Comparison of ENCODE assay signal across 8 cellular contexts in genomic region chr10:70575874-70576802, GRCh38. TPM values are rescaled to one million over a fixed set of nuclear protein-coding genes. Genes with fewer than 3 reads are reported as not detected.
A peak's percentile ranks its signal among the peaks of the same experiment; 100 is the strongest.
DNase-seq lines count a peak whose midpoint lies in the region; ATAC-seq and TF ChIP-seq lines count a peak whose summit lies in the region.

No MANE protein-coding gene starts in this region.

- H3K9me1 ChIP-seq in IMR-90 (ENCODE audit: insufficient read depth, low read length) = 0 out of 2 replicates have a peak, but pooled peaks cover 3% of the 10 kb centered on the region

- BruUV-seq in IMR-90 (replicated peaks; lab: Mats Ljungman, UMichigan) = no TSS peak

- no peak overlapping the region for H3K23ac ChIP-seq in IMR-90 (ENCODE audit: low read depth, low read length)

- no peaks in the 10 kb centered on the region for H3K9me3 ChIP-seq in IMR-90 (ENCODE audit: control insufficient read depth, insufficient read depth, low read length)
- no peaks in the 10 kb centered on the region for H3K9me3 ChIP-seq in T-helper 17 cell (ENCODE audit: control insufficient read depth, low read length, poor library complexity, severe bottlenecking)
- no peaks in the 10 kb centered on the region for H3K9me3 ChIP-seq in heart right ventricle

- no peaks in the 10 kb centered on the region for H3K36me3 ChIP-seq in IMR-90 (ENCODE audit: control insufficient read depth, insufficient read depth, low read length)
- H3K36me3 ChIP-seq in heart right ventricle = peaks cover 0 to under 1% (median 0%) of the 10 kb centered on the region in 9 donors

- H2BK5ac ChIP-seq in IMR-90 (ENCODE audit: low read depth, low read length, poor library complexity, severe bottlenecking) = no peak overlapping the region

- no peaks in the 10 kb centered on the region for H3K9me3 Mint-ChIP-seq in stimulated activated naive CD8-positive, alpha-beta T cell treated with anti-CD3 and anti-CD28 coated beads, Interleukin-15, Interleukin-2, amounts not matched to agents 100 ng/mL and 50 ng/mL, for 24 hours

- no peak overlapping the region for H3K4me2 ChIP-seq in IMR-90 (ENCODE audit: low read depth, low read length)

- no peak for TF ChIP-seq CTCF in IMR-90 (conservative IDR thresholded peaks at IDR 0.05; ENCODE audit: low read depth, low read length)
- TF ChIP-seq CTCF in heart right ventricle (IDR thresholded peaks at IDR 0.05) = no peak

- DNase-seq in SIG-M5 treated with dmso at 0.1 percent for 504 hours (lab: John Stamatoyannopoulos, UW; ENCODE audit: unreplicated experiment) (peak; percentile 28), SIG-M5 (lab: John Stamatoyannopoulos, UW) (no peak), IMR-90 (no peak), T-helper 17 cell (no peak), heart right ventricle (peak; percentile 38 to 72)
- DNase-seq in stimulated activated CD8-positive, alpha-beta memory T cell treated with anti-CD3 and anti-CD28 coated beads, Interleukin-4, amount 100 ng/mL, for 48 hours = no peak

- H2BK15ac ChIP-seq in IMR-90 (ENCODE audit: low read depth, low read length) = no peak overlapping the region

- H3K36me3 Mint-ChIP-seq in T-helper 17 cell (ENCODE audit: low read depth) = no peaks in the 10 kb centered on the region
- H3K36me3 Mint-ChIP-seq in stimulated activated naive CD8-positive, alpha-beta T cell treated with anti-CD3 and anti-CD28 coated beads, Interleukin-15, Interleukin-2, amounts not matched to agents 100 ng/mL and 50 ng/mL, for 24 hours (ENCODE audit: low read depth) = no peaks in the 10 kb centered on the region

- no peak overlapping the region for H2BK120ac ChIP-seq in IMR-90 (ENCODE audit: low read depth, low read length)

- H4K5ac ChIP-seq in IMR-90 (ENCODE audit: low read depth, low read length) = no peak overlapping the region

- intact Hi-C loops in IMR-90 (cut with micrococcal nuclease) = no loop called here
- intact Hi-C loops in heart right ventricle (cut with DNase I) = no loop called here

- no peak overlapping the region for H3K18ac ChIP-seq in IMR-90 (ENCODE audit: low read depth, low read length)

- dilution Hi-C loops in IMR-90 (cut with HindIII; ENCODE audit: low sequenced_read_pairs, unreplicated experiment) = no loop called here

- CTCF ChIA-PET in IMR-90 (lab: Yijun Ruan, JAX) = interaction anchor here (0.6 to 1.4 kb wide), 2 partner anchors 80 to 185 kb away, joined by 3 to 4 read pairs; no protein-coding TSS in a partner anchor

- H3K9ac ChIP-seq in IMR-90 (ENCODE audit: low read depth, low read length) = no peak overlapping the region

- in situ Hi-C loops in IMR-90 (cut with MboI; ENCODE audit: low sequenced_read_pairs) = no loop called here

- WGBS in IMR-90 (ENCODE audit: extremely low coverage in 2 of 2, insufficient read length in 1 of 2), 2 experiments = 82% methylated on average over 2 of the region's 12 CpGs; no CpG with 5 or more reads in 1 of the 2 experiments
- 38 to 41% methylated on average over 12 of the region's 12 CpGs for WGBS in heart right ventricle, 2 donors

- no peak overlapping the region for H3K4me3 ChIP-seq in IMR-90 (ENCODE audit: insufficient read depth, low read depth, low read length)
- peak overlapping the region in 1 of 10 donors; percentile 9 for H3K4me3 ChIP-seq in heart right ventricle

- no peaks in the 10 kb centered on the region for H3K79me1 ChIP-seq in IMR-90 (ENCODE audit: low read depth in 1 of 2, low read length in 2 of 2)

- H3K56ac ChIP-seq in IMR-90 (ENCODE audit: extremely low read depth, insufficient read depth, low read length) = no peak overlapping the region

- H4K8ac ChIP-seq in IMR-90 (ENCODE audit: low read depth in 2 of 2, low read length in 2 of 2) = no peak overlapping the region

- peak overlapping the region; percentile 6 for H2AK9ac ChIP-seq in IMR-90 (replicated peaks; ENCODE audit: low read depth, low read length, poor library complexity)

- TF ChIP-seq POLR2A in IMR-90 (IDR thresholded peaks at IDR 0.05; ENCODE audit: low read depth, low read length) = no peak

- no peak overlapping the region for H3K27ac ChIP-seq in IMR-90 (ENCODE audit: insufficient read depth, low read length)
- peak overlapping the region in 3 of 10 donors; percentile 19 to 73 (median 45) for H3K27ac ChIP-seq in heart right ventricle

- no peaks in the 10 kb centered on the region for H3K27me3 Mint-ChIP-seq in T-helper 17 cell
- no peaks in the 10 kb centered on the region for H3K27me3 Mint-ChIP-seq in stimulated activated naive CD8-positive, alpha-beta T cell treated with anti-CD3 and anti-CD28 coated beads, Interleukin-15, Interleukin-2, amounts not matched to agents 100 ng/mL and 50 ng/mL, for 24 hours

- peaks cover 8% of the 10 kb centered on the region for H3K27me3 ChIP-seq in IMR-90 (ENCODE audit: control insufficient read depth, insufficient read depth, low read length)
- no peaks in the 10 kb centered on the region for H3K27me3 ChIP-seq in heart right ventricle

- H3K27ac Mint-ChIP-seq in T-helper 17 cell = peak overlapping the region; percentile 89
- peak overlapping the region; percentile 92 for H3K27ac Mint-ChIP-seq in stimulated activated naive CD8-positive, alpha-beta T cell treated with anti-CD3 and anti-CD28 coated beads, Interleukin-15, Interleukin-2, amounts not matched to agents 100 ng/mL and 50 ng/mL, for 24 hours

- ATAC-seq in GM21515 (IDR thresholded peaks at IDR 0.05; ENCODE audit: unreplicated experiment) (peak; percentile 51), IMR-90 (ENCODE audit: low read depth) (peak; percentile 29; the same call in 1 of the 2 replicates), T-helper 17 cell (peak; percentile 38), heart right ventricle (peak; percentile 86 to 93 (median 88))

- no peak overlapping the region for H3K4me3 Mint-ChIP-seq in T-helper 17 cell
- H3K4me3 Mint-ChIP-seq in stimulated activated naive CD8-positive, alpha-beta T cell treated with anti-CD3 and anti-CD28 coated beads, Interleukin-15, Interleukin-2, amounts not matched to agents 100 ng/mL and 50 ng/mL, for 24 hours = peak overlapping the region; percentile 59

- H3K4ac ChIP-seq in IMR-90 (ENCODE audit: low read depth, low read length) = no peak overlapping the region

- no peak for TF ChIP-seq RAD21 in IMR-90 (IDR thresholded peaks at IDR 0.05; ENCODE audit: low read length)

- no peak overlapping the region for H3K14ac ChIP-seq in IMR-90 (replicated peaks; ENCODE audit: low read depth, low read length)

- H2BK20ac ChIP-seq in IMR-90 (ENCODE audit: low read depth, low read length) = no peak overlapping the region

- no peaks in the 10 kb centered on the region for H4K20me1 ChIP-seq in IMR-90 (ENCODE audit: insufficient read depth, low read length)

- H3K4me1 Mint-ChIP-seq in T-helper 17 cell = peaks cover 45% of the 10 kb centered on the region
- peaks cover 69% of the 10 kb centered on the region for H3K4me1 Mint-ChIP-seq in stimulated activated naive CD8-positive, alpha-beta T cell treated with anti-CD3 and anti-CD28 coated beads, Interleukin-15, Interleukin-2, amounts not matched to agents 100 ng/mL and 50 ng/mL, for 24 hours (ENCODE audit: low read depth)

- H3K4me1 ChIP-seq in IMR-90 (ENCODE audit: control insufficient read depth, insufficient read depth, low read length) (0 out of 2 replicates have a peak, but pooled peaks cover 2% of the 10 kb centered on the region), heart right ventricle (peaks cover 4 to 50% (median 18%) of the 10 kb centered on the region in 9 donors)

- peak overlapping the region; percentile 25 for H2AFZ ChIP-seq in IMR-90 (replicated peaks; ENCODE audit: low read length, poor library complexity)

- no peak overlapping the region for H2AK5ac ChIP-seq in IMR-90 (ENCODE audit: low read depth, low read length)

- no peak overlapping the region for H4K91ac ChIP-seq in IMR-90 (ENCODE audit: insufficient read depth, low read depth, low read length)

- POLR2A ChIA-PET in IMR-90 (lab: Charles Lee; ENCODE audit: unreplicated experiment) = no interaction called here

TF ChIP-seq in IMR-90, 13 proteins besides CTCF, POLR2A, EP300 and RAD21 (continues in another document):
- no peak for TF ChIP-seq SMC3 (IDR thresholded peaks at IDR 0.05; ENCODE audit: low read depth, low read length)
- no peak for TF ChIP-seq FOS (IDR thresholded peaks at IDR 0.05; ENCODE audit: low read depth, low read length)
- no peak for TF ChIP-seq RCOR1 (IDR thresholded peaks at IDR 0.05; ENCODE audit: insufficient replicate concordance, low read length)
- no peak for TF ChIP-seq BHLHE40 (IDR thresholded peaks at IDR 0.05; ENCODE audit: low read depth, low read length)
- no peak for TF ChIP-seq MXI1 (IDR thresholded peaks at IDR 0.05; ENCODE audit: borderline replicate concordance, low read depth, low read length)
- no peak for TF ChIP-seq MAFK (IDR thresholded peaks at IDR 0.05; ENCODE audit: low read depth, low read length)
- no peak for TF ChIP-seq ELK1 (IDR thresholded peaks at IDR 0.05; ENCODE audit: borderline replicate concordance, low read depth, low read length)
- no peak for TF ChIP-seq NFE2L2 (IDR thresholded peaks at IDR 0.05; ENCODE audit: low read depth, low read length)
- no peak for TF ChIP-seq CEBPB (IDR thresholded peaks at IDR 0.05; ENCODE audit: low read depth, low read length)
- no peak for TF ChIP-seq CHD1 (IDR thresholded peaks at IDR 0.05; ENCODE audit: low read depth, low read length)
- TF ChIP-seq MAZ (IDR thresholded peaks at IDR 0.05; ENCODE audit: borderline replicate concordance, low read depth, low read length) = no peak
- TF ChIP-seq RFX5 (IDR thresholded peaks at IDR 0.05; ENCODE audit: low read depth, low read length) = no peak

RNA-seq across cellular contexts. Expression of gene PRF1, which starts 26.4 kb away (rescaled TPM):
- total RNA-seq in IMR-90 (2012; rRNA removed) (not detected in 2 replicates), T-helper 17 cell (10 to 100 TPM; 16.5 to 18.0 TPM), heart right ventricle (10 to 100 TPM in 1 of 10 donors, 1 to 10 TPM in 5, under 1 TPM in 4; 0.33 to 13.8 (median 1.2) TPM)
- polyA plus RNA-seq in IMR-90 (2012; rRNA removed) (not detected in 2 replicates), heart right ventricle (1 to 10 TPM in 1 of 2 donors, under 1 TPM in 1; 0.61 to 1.5 TPM)
- not detected in 2 replicates for polyA plus RNA-seq in IMR-90 (2012; cell fraction: cytosol; rRNA removed)
- polyA plus RNA-seq in IMR-90 (2012; cell fraction: nucleus; rRNA removed; ENCODE audit: low replicate concordance) = not detected in 2 replicates

Comparison
In these comparisons a context has a peak if more than half of its experiments do, and no peak if none do; other contexts are left out.
1. DNase-seq: peak in SIG-M5 treated with dmso at 0.1 percent for 504 hours (single experiment) and heart right ventricle (2 of 2); none in SIG-M5 (single experiment), IMR-90 (single experiment), T-helper 17 cell (0 of 3) and stimulated activated CD8-positive, alpha-beta memory T cell treated with anti-CD3 and anti-CD28 coated beads, Interleukin-4, amount 100 ng/mL, for 48 hours (single experiment).
2. ATAC-seq: peak in every context shown above with its lines; median percentile 88 in heart right ventricle; 51 in GM21515; 38 in T-helper 17 cell; 29 in IMR-90.